Comparison of ENCODE assay signal across 10 cellular contexts in genomic region chr2:181977661-181978350, GRCh38. TPM values are rescaled to one million over a fixed set of nuclear protein-coding genes. Genes with fewer than 3 reads are reported as not detected.
DNase-seq lines count a peak whose midpoint lies in the region; ATAC-seq and TF ChIP-seq lines count a peak whose summit lies in the region.
"Had no signal": no experiment of that assay in that cellular context is flagged by ENCODE, and none has a peak within 500 bp of the region (broad histone marks: within the 10 kb centered on the region; RNA-seq: fewer than 3 reads in every experiment).

No MANE protein-coding gene starts in this region.

- no peak overlapping the region for H3K27ac ChIP-seq in esophagus muscularis mucosa (replicated peaks in 1 of 4)
- H3K27ac ChIP-seq: HL-60 had no signal

- no peaks in the 10 kb centered on the region for H3K4me1 ChIP-seq in esophagus muscularis mucosa

- no peaks in the 10 kb centered on the region for H3K9me3 ChIP-seq in esophagus muscularis mucosa

- TF ChIP-seq CTCF in activated CD8-positive, alpha-beta T cell treated with anti-CD3 and anti-CD28 coated beads for 36 hours (IDR thresholded peaks at IDR 0.05): no peak
- TF ChIP-seq CTCF in esophagus muscularis mucosa (IDR thresholded peaks at IDR 0.05): no peak

- H3K4me1 Mint-ChIP-seq in activated CD8-positive, alpha-beta T cell treated with anti-CD3 and anti-CD28 coated beads for 36 hours (ENCODE audit: low read depth): peaks cover 9% of the 10 kb centered on the region
- no peaks in the 10 kb centered on the region for H3K4me1 Mint-ChIP-seq in activated CD8-positive, alpha-beta T cell treated with anti-CD3 and anti-CD28 coated beads, Interleukin-2, amount 10 ng/mL, durations not matched to agents 7 days and 5 days (ENCODE audit: low read depth)
- peaks cover 7% of the 10 kb centered on the region for H3K4me1 Mint-ChIP-seq in activated naive CD8-positive, alpha-beta T cell treated with anti-CD3 and anti-CD28 coated beads for 36 hours
- no peaks in the 10 kb centered on the region for H3K4me1 Mint-ChIP-seq in stimulated activated effector memory CD8-positive, alpha-beta T cell treated with anti-CD3 and anti-CD28 coated beads, Interleukin-12 subunit alpha, Interleukin-12 subunit beta, amount 100 ng/mL, for 72 hours
- H3K4me1 Mint-ChIP-seq in T-helper 2 cell treated with Interferon-gamma antibody and Interleukin-4, amounts not matched to agents 5 μg/mL and 100 μg/mL, for 36 hours (ENCODE audit: low read depth): no peaks in the 10 kb centered on the region

- H3K4me3 Mint-ChIP-seq in activated CD8-positive, alpha-beta T cell treated with anti-CD3 and anti-CD28 coated beads for 36 hours: no peak overlapping the region
- no peak overlapping the region for H3K4me3 Mint-ChIP-seq in activated CD8-positive, alpha-beta T cell treated with anti-CD3 and anti-CD28 coated beads, Interleukin-2, amount 10 ng/mL, durations not matched to agents 7 days and 5 days
- H3K4me3 Mint-ChIP-seq in activated naive CD8-positive, alpha-beta T cell treated with anti-CD3 and anti-CD28 coated beads for 36 hours: no peak overlapping the region
- H3K4me3 Mint-ChIP-seq in stimulated activated effector memory CD8-positive, alpha-beta T cell treated with anti-CD3 and anti-CD28 coated beads, Interleukin-12 subunit alpha, Interleukin-12 subunit beta, amount 100 ng/mL, for 72 hours: no peak overlapping the region
- no peak overlapping the region for H3K4me3 Mint-ChIP-seq in T-helper 2 cell treated with Interferon-gamma antibody and Interleukin-4, amounts not matched to agents 5 μg/mL and 100 μg/mL, for 36 hours

- peak; percentile 39 for DNase-seq in activated CD8-positive, alpha-beta T cell treated with anti-CD3 and anti-CD28 coated beads for 36 hours
- no peak for DNase-seq in activated CD8-positive, alpha-beta T cell treated with anti-CD3 and anti-CD28 coated beads, Interleukin-2, amount 10 ng/mL, durations not matched to agents 7 days and 5 days
- DNase-seq in activated naive CD8-positive, alpha-beta T cell treated with anti-CD3 and anti-CD28 coated beads for 36 hours: peak; percentile 24
- no peak for DNase-seq in stimulated activated effector memory CD8-positive, alpha-beta T cell treated with anti-CD3 and anti-CD28 coated beads, Interleukin-12 subunit alpha, Interleukin-12 subunit beta, amount 100 ng/mL, for 72 hours (ENCODE audit: low spot score in 2 of 2)
- DNase-seq in T-helper 2 cell treated with Interferon-gamma antibody and Interleukin-4, amounts not matched to agents 5 μg/mL and 100 μg/mL, for 36 hours (ENCODE audit: low spot score): no peak
- DNase-seq in esophagus muscularis mucosa (ENCODE audit: extremely low spot score) (no peak), NCI-H82 treated with DMSO at 0.1 percent for 48 hours (lab: John Stamatoyannopoulos, UW; ENCODE audit: unreplicated experiment) (no peak)

- intact Hi-C loops in activated CD8-positive, alpha-beta T cell treated with anti-CD3 and anti-CD28 coated beads for 36 hours (cut with micrococcal nuclease): no loop called here
- intact Hi-C loops in esophagus muscularis mucosa (cut with DNase I): no loop called here

- H3K9me3 Mint-ChIP-seq in activated CD8-positive, alpha-beta T cell treated with anti-CD3 and anti-CD28 coated beads for 36 hours: no peaks in the 10 kb centered on the region
- no peaks in the 10 kb centered on the region for H3K9me3 Mint-ChIP-seq in activated CD8-positive, alpha-beta T cell treated with anti-CD3 and anti-CD28 coated beads, Interleukin-2, amount 10 ng/mL, durations not matched to agents 7 days and 5 days (ENCODE audit: insufficient read depth)
- H3K9me3 Mint-ChIP-seq in activated naive CD8-positive, alpha-beta T cell treated with anti-CD3 and anti-CD28 coated beads for 36 hours: no peaks in the 10 kb centered on the region
- no peaks in the 10 kb centered on the region for H3K9me3 Mint-ChIP-seq in stimulated activated effector memory CD8-positive, alpha-beta T cell treated with anti-CD3 and anti-CD28 coated beads, Interleukin-12 subunit alpha, Interleukin-12 subunit beta, amount 100 ng/mL, for 72 hours
- no peaks in the 10 kb centered on the region for H3K9me3 Mint-ChIP-seq in T-helper 2 cell treated with Interferon-gamma antibody and Interleukin-4, amounts not matched to agents 5 μg/mL and 100 μg/mL, for 36 hours

- H3K36me3 ChIP-seq in esophagus muscularis mucosa: no peaks in the 10 kb centered on the region

- H3K36me3 Mint-ChIP-seq in activated CD8-positive, alpha-beta T cell treated with anti-CD3 and anti-CD28 coated beads for 36 hours (ENCODE audit: low read depth): no peaks in the 10 kb centered on the region
- H3K36me3 Mint-ChIP-seq in activated CD8-positive, alpha-beta T cell treated with anti-CD3 and anti-CD28 coated beads, Interleukin-2, amount 10 ng/mL, durations not matched to agents 7 days and 5 days (ENCODE audit: low read depth): no peaks in the 10 kb centered on the region
- no peaks in the 10 kb centered on the region for H3K36me3 Mint-ChIP-seq in activated naive CD8-positive, alpha-beta T cell treated with anti-CD3 and anti-CD28 coated beads for 36 hours
- H3K36me3 Mint-ChIP-seq in stimulated activated effector memory CD8-positive, alpha-beta T cell treated with anti-CD3 and anti-CD28 coated beads, Interleukin-12 subunit alpha, Interleukin-12 subunit beta, amount 100 ng/mL, for 72 hours: no peaks in the 10 kb centered on the region
- no peaks in the 10 kb centered on the region for H3K36me3 Mint-ChIP-seq in T-helper 2 cell treated with Interferon-gamma antibody and Interleukin-4, amounts not matched to agents 5 μg/mL and 100 μg/mL, for 36 hours (ENCODE audit: low read depth)

- POLR2A ChIA-PET in activated CD8-positive, alpha-beta T cell treated with anti-CD3 and anti-CD28 coated beads for 36 hours (lab: Charles Lee): interaction anchor here (0.5 kb wide), 1 partner anchor 21 kb away, joined by 3 read pairs; no protein-coding TSS in a partner anchor
- POLR2A ChIA-PET in activated CD8-positive, alpha-beta T cell treated with anti-CD3 and anti-CD28 coated beads, Interleukin-2, amount 10 ng/mL, durations not matched to agents 7 days and 5 days (lab: Charles Lee): no interaction called here

- TF ChIP-seq POLR2A in esophagus muscularis mucosa (IDR thresholded peaks at IDR 0.05; ENCODE audit: low read depth): no peak

- no peaks in the 10 kb centered on the region for H3K27me3 Mint-ChIP-seq in activated CD8-positive, alpha-beta T cell treated with anti-CD3 and anti-CD28 coated beads for 36 hours
- H3K27me3 Mint-ChIP-seq in activated CD8-positive, alpha-beta T cell treated with anti-CD3 and anti-CD28 coated beads, Interleukin-2, amount 10 ng/mL, durations not matched to agents 7 days and 5 days (ENCODE audit: low read depth): no peaks in the 10 kb centered on the region
- no peaks in the 10 kb centered on the region for H3K27me3 Mint-ChIP-seq in activated naive CD8-positive, alpha-beta T cell treated with anti-CD3 and anti-CD28 coated beads for 36 hours
- peaks cover 2% of the 10 kb centered on the region for H3K27me3 Mint-ChIP-seq in T-helper 2 cell treated with Interferon-gamma antibody and Interleukin-4, amounts not matched to agents 5 μg/mL and 100 μg/mL, for 36 hours (ENCODE audit: low read depth)
- H3K27me3 Mint-ChIP-seq: progenitor cell of endocrine pancreas had no signal

- 93% methylated on average over 5 of the region's 5 CpGs for WGBS in esophagus muscularis mucosa

- no peak overlapping the region for H3K4me3 ChIP-seq in esophagus muscularis mucosa

- TF ChIP-seq EP300 in esophagus muscularis mucosa (IDR thresholded peaks at IDR 0.05): no peak

- ATAC-seq in activated CD8-positive, alpha-beta T cell treated with anti-CD3 and anti-CD28 coated beads for 36 hours: peak; percentile 82
- no peak for ATAC-seq in activated CD8-positive, alpha-beta T cell treated with anti-CD3 and anti-CD28 coated beads, Interleukin-2, amount 10 ng/mL, durations not matched to agents 7 days and 5 days
- peak; percentile 63 for ATAC-seq in HG02938 (IDR thresholded peaks at IDR 0.05; ENCODE audit: unreplicated experiment)
- ATAC-seq in stimulated activated effector memory CD8-positive, alpha-beta T cell treated with anti-CD3 and anti-CD28 coated beads, Interleukin-12 subunit alpha, Interleukin-12 subunit beta, amount 100 ng/mL, for 72 hours: peak; percentile 81

- CTCF ChIA-PET in activated CD8-positive, alpha-beta T cell treated with anti-CD3 and anti-CD28 coated beads for 36 hours (lab: Charles Lee): no interaction called here
- CTCF ChIA-PET in activated CD8-positive, alpha-beta T cell treated with anti-CD3 and anti-CD28 coated beads, Interleukin-2, amount 10 ng/mL, durations not matched to agents 7 days and 5 days (lab: Charles Lee): no interaction called here

- peak overlapping the region; percentile 52 for H3K27ac Mint-ChIP-seq in activated CD8-positive, alpha-beta T cell treated with anti-CD3 and anti-CD28 coated beads for 36 hours
- H3K27ac Mint-ChIP-seq in activated CD8-positive, alpha-beta T cell treated with anti-CD3 and anti-CD28 coated beads, Interleukin-2, amount 10 ng/mL, durations not matched to agents 7 days and 5 days: no peak overlapping the region
- peak overlapping the region; percentile 68 for H3K27ac Mint-ChIP-seq in activated naive CD8-positive, alpha-beta T cell treated with anti-CD3 and anti-CD28 coated beads for 36 hours
- no peak overlapping the region for H3K27ac Mint-ChIP-seq in stimulated activated effector memory CD8-positive, alpha-beta T cell treated with anti-CD3 and anti-CD28 coated beads, Interleukin-12 subunit alpha, Interleukin-12 subunit beta, amount 100 ng/mL, for 72 hours
- H3K27ac Mint-ChIP-seq in T-helper 2 cell treated with Interferon-gamma antibody and Interleukin-4, amounts not matched to agents 5 μg/mL and 100 μg/mL, for 36 hours: no peak overlapping the region
- H3K27ac Mint-ChIP-seq: progenitor cell of endocrine pancreas had no signal

- no peaks in the 10 kb centered on the region for H3K27me3 ChIP-seq in esophagus muscularis mucosa

RNA-seq across cellular contexts. Expression of gene PPP1R1C, which starts 7.8 kb away (rescaled TPM):
- not detected for total RNA-seq in activated CD8-positive, alpha-beta T cell treated with anti-CD3 and anti-CD28 coated beads for 36 hours
- total RNA-seq in activated CD8-positive, alpha-beta T cell treated with anti-CD3 and anti-CD28 coated beads, Interleukin-2, amount 10 ng/mL, durations not matched to agents 7 days and 5 days: not detected
- not detected for total RNA-seq in activated naive CD8-positive, alpha-beta T cell treated with anti-CD3 and anti-CD28 coated beads for 36 hours
- total RNA-seq in esophagus muscularis mucosa: under 1 TPM in 1 of 4 donors, not detected in 3; 0.11 TPM

Comparison
In these comparisons a context has a peak if more than half of its experiments do, and no peak if none do; other contexts are left out.
1. DNase-seq: peak in activated CD8-positive, alpha-beta T cell treated with anti-CD3 and anti-CD28 coated beads for 36 hours (single experiment) and activated naive CD8-positive, alpha-beta T cell treated with anti-CD3 and anti-CD28 coated beads for 36 hours (single experiment); none in activated CD8-positive, alpha-beta T cell treated with anti-CD3 and anti-CD28 coated beads, Interleukin-2, amount 10 ng/mL, durations not matched to agents 7 days and 5 days (single experiment), stimulated activated effector memory CD8-positive, alpha-beta T cell treated with anti-CD3 and anti-CD28 coated beads, Interleukin-12 subunit alpha, Interleukin-12 subunit beta, amount 100 ng/mL, for 72 hours (0 of 2), T-helper 2 cell treated with Interferon-gamma antibody and Interleukin-4, amounts not matched to agents 5 μg/mL and 100 μg/mL, for 36 hours (single experiment), esophagus muscularis mucosa (single experiment) and NCI-H82 treated with DMSO at 0.1 percent for 48 hours (single experiment).
2. H3K27ac Mint-ChIP-seq: peak in activated CD8-positive, alpha-beta T cell treated with anti-CD3 and anti-CD28 coated beads for 36 hours (single experiment) and activated naive CD8-positive, alpha-beta T cell treated with anti-CD3 and anti-CD28 coated beads for 36 hours (single experiment); none in activated CD8-positive, alpha-beta T cell treated with anti-CD3 and anti-CD28 coated beads, Interleukin-2, amount 10 ng/mL, durations not matched to agents 7 days and 5 days (single experiment), stimulated activated effector memory CD8-positive, alpha-beta T cell treated with anti-CD3 and anti-CD28 coated beads, Interleukin-12 subunit alpha, Interleukin-12 subunit beta, amount 100 ng/mL, for 72 hours (single experiment) and T-helper 2 cell treated with Interferon-gamma antibody and Interleukin-4, amounts not matched to agents 5 μg/mL and 100 μg/mL, for 36 hours (single experiment).